8 cellular contexts compared by ENCODE assay signal in genomic region chr5:75049581-75050274, GRCh38. TPM values are rescaled to one million over a fixed set of nuclear protein-coding genes. Genes with fewer than 3 reads are reported as not detected.
DNase-seq lines count a peak whose midpoint lies in the region; ATAC-seq and TF ChIP-seq lines count a peak whose summit lies in the region.

No MANE protein-coding gene starts in this region.

- 46 to 64% methylated on average over 5 to 9 of the region's 9 CpGs for WGBS in transverse colon (ENCODE audit: low coverage in 1 of 2), 2 donors

- no peak overlapping the region for H3K27ac ChIP-seq in transverse colon

- TF ChIP-seq POLR2A in transverse colon (IDR thresholded peaks at IDR 0.05) = no peak

- no peaks in the 10 kb centered on the region for H3K9me3 ChIP-seq in mucosa of descending colon
- no peaks in the 10 kb centered on the region for H3K9me3 ChIP-seq in transverse colon

- ATAC-seq in mucosa of descending colon = peak; percentile 77
- no peak for ATAC-seq in HG02840 (IDR thresholded peaks at IDR 0.05; ENCODE audit: low FRiP score, unreplicated experiment)

- H3K4me3 ChIP-seq in mucosa of descending colon = no peak overlapping the region
- no peak overlapping the region for H3K4me3 ChIP-seq in transverse colon

- in situ Hi-C loops in transverse colon (cut with MboI; ENCODE audit: low pct_ligation_motif_present in 1 of 4, low pct_unique_long_range_greater_than_20kb in 1 of 4, low sequenced_read_pairs in 3 of 4) = no loop called here

- peak; percentile 70 for TF ChIP-seq CTCF in mucosa of descending colon (IDR thresholded peaks at IDR 0.05)
- peak; percentile 60 to 86 (median 75) for TF ChIP-seq CTCF in transverse colon (IDR thresholded peaks at IDR 0.05)

- no peak for TF ChIP-seq EP300 in transverse colon (IDR thresholded peaks at IDR 0.05; ENCODE audit: low read depth)

- H3K36me3 ChIP-seq in mucosa of descending colon (ENCODE audit: low read depth) = no peaks in the 10 kb centered on the region
- H3K36me3 ChIP-seq in transverse colon = no peaks in the 10 kb centered on the region

- H3K27me3 ChIP-seq in transverse colon = no peaks in the 10 kb centered on the region

- DNase-seq in SKM-1 treated with dmso at 0.1 percent for 144 hours (lab: John Stamatoyannopoulos, UW; ENCODE audit: unreplicated experiment) (peak; percentile 38), SKM-1 (lab: John Stamatoyannopoulos, UW; ENCODE audit: unreplicated experiment) (no peak), NCI-H226 (peak; percentile 48), mucosa of descending colon (peak; percentile 48 to 82 (median 55)), transverse colon (peak; percentile 77)
- DNase-seq in activated CD4-positive, alpha-beta T cell treated with anti-CD3 and anti-CD28 coated beads, Interleukin-2, amount 50 U/mL, for 1 hour = peak; percentile 59
- DNase-seq in effector CD8-positive, alpha-beta T cell (lab: John Stamatoyannopoulos, UW) = peak; percentile 48

- intact Hi-C loops in mucosa of descending colon (cut with DNase I, micrococcal nuclease) (no loop called here), transverse colon (cut with DNase I; ENCODE audit: low total_unique reads) (loop anchor here (10.0 kb wide), 1 partner anchor 625 kb away; no protein-coding TSS in a partner anchor)

- H3K4me1 ChIP-seq in mucosa of descending colon (ENCODE audit: low read depth) = peaks cover 25% of the 10 kb centered on the region
- peaks cover 11 to 40% (median 34%) of the 10 kb centered on the region in 4 donors for H3K4me1 ChIP-seq in transverse colon

RNA-seq across cellular contexts. Expression of gene GCNT4, which starts 2.6 kb away (rescaled TPM):
- total RNA-seq in mucosa of descending colon = 1 to 10 TPM in 2 of 3 donors, under 1 TPM in 1; 0.92 to 6.1 (median 2.4) TPM
- 10 to 100 TPM in 1 of 4 donors, 1 to 10 TPM in 3; 1.1 to 12.5 (median 2.7) TPM for total RNA-seq in transverse colon
